Comparison of ENCODE assay signal across 9 cellular contexts in genomic region chr15:52056001-52056400, GRCh38. TPM values are rescaled to one million over a fixed set of nuclear protein-coding genes. Genes with fewer than 3 reads are reported as not detected.
"Had no signal": no experiment of that assay in that cellular context is flagged by ENCODE, and none has a peak within 500 bp of the region (broad histone marks: within the 10 kb centered on the region; RNA-seq: fewer than 3 reads in every experiment).

No MANE protein-coding gene starts in this region.

- ATAC-seq: GM23338 had no signal

- H3K9me3 Mint-ChIP-seq: GM23338, IgD-negative memory B cell had no signal

- H3K27ac Mint-ChIP-seq: GM23338, H9, IgD-negative memory B cell had no signal

- H3K4me3 Mint-ChIP-seq: GM23338, H9, IgD-negative memory B cell had no signal

- DNase-seq: H9, HCEC 1CT, KBM-7 had no signal

- H3K4me1 Mint-ChIP-seq: GM23338, H9 had no signal

- H3K27me3 Mint-ChIP-seq: IgD-negative memory B cell had no signal

- H3K4me3 ChIP-seq: GM23338 had no signal

- H2AFZ ChIP-seq: GM23338 had no signal

- H3K4me2 ChIP-seq: GM23338 had no signal

- H3K27ac ChIP-seq: HL-60 had no signal

RNA-seq across cellular contexts. Expression of gene BCL2L10, which starts 56.6 kb away (rescaled TPM):
- total RNA-seq: H1, H9, HepG2, HT1080 had no signal
